Comparison of ENCODE assay signal across 15 cellular contexts in the genomic region with DNA sequence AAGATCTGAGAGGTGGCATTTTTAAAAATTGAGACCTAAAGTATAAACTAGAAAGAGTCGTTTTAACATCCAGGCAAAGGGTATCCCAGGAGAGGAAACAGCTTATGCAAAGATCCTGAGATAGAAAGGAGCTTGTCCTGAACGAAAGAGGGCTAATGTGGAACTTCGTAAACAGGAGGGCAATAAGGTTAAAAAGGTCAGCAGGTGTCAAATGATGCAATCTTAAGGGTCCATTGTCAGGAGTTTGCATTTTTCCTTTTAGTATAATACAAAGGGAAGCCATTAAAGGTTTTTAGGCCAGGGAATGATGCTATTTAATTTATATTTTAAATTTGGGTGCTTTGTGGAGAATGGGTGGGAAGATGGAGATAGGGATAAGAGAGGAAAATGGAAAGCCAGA. TPM values are rescaled to one million over a fixed set of nuclear protein-coding genes. Genes with fewer than 3 reads are reported as not detected.
DNase-seq lines count a peak whose midpoint lies in the region; ATAC-seq, FAIRE-seq and TF ChIP-seq lines count a peak whose summit lies in the region.
"Had no signal": no experiment of that assay in that cellular context is flagged by ENCODE, and none has a peak within 500 bp of the region (broad histone marks: within the 10 kb centered on the region; RNA-seq: fewer than 3 reads in every experiment).

No MANE protein-coding gene starts in this region.

- no peaks in the 10 kb centered on the region for H3K36me3 Mint-ChIP-seq in activated CD4-positive, alpha-beta memory T cell treated with anti-CD3 and anti-CD28 coated beads for 36 hours
- H3K36me3 Mint-ChIP-seq: CD8-positive, alpha-beta memory T cell had no signal

- in situ Hi-C loops in K562 (cut with MboI), result no loop called here

- TF ChIP-seq POLR2A in K562 (conservative IDR thresholded peaks at IDR 0.05), result no peak

- no peaks in the 10 kb centered on the region for H3K27me3 Mint-ChIP-seq in activated CD4-positive, alpha-beta memory T cell treated with anti-CD3 and anti-CD28 coated beads for 36 hours
- H3K27me3 Mint-ChIP-seq: CD8-positive, alpha-beta memory T cell had no signal

- H3K9me1 ChIP-seq in K562 (ENCODE audit: control insufficient read depth, insufficient read depth, low read length), result no peaks in the 10 kb centered on the region

- no peak overlapping the region for H3K27ac ChIP-seq in DOHH2 (ENCODE audit: low read depth, low read length)
- peak overlapping the region; percentile 43 for H3K27ac ChIP-seq in HUES48 (ENCODE audit: low read depth, low read length)
- no peak overlapping the region for H3K27ac ChIP-seq in K562 (ENCODE audit: extremely low read depth, low read depth, low read length)
- H3K27ac ChIP-seq in liver (ENCODE audit: low read depth in 1 of 2, low read length in 2 of 2), result no peak overlapping the region
- no peak overlapping the region for H3K27ac ChIP-seq in smooth muscle cell (ENCODE audit: low read depth)
- H3K27ac ChIP-seq in pancreas, result no peak overlapping the region
- H3K27ac ChIP-seq: A549 had no signal

- H4K20me1 ChIP-seq in DOHH2 (ENCODE audit: control insufficient read depth, insufficient read depth, low read depth, low read length) (peaks cover 4% of the 10 kb centered on the region), K562 (replicated peaks; ENCODE audit: control insufficient read depth, insufficient read depth, low read length) (no peaks in the 10 kb centered on the region), smooth muscle cell (ENCODE audit: low read depth) (peaks cover 39% of the 10 kb centered on the region)

- H3K27ac Mint-ChIP-seq in activated CD4-positive, alpha-beta memory T cell treated with anti-CD3 and anti-CD28 coated beads for 36 hours, result no peak overlapping the region

- H2AFZ ChIP-seq in K562 (ENCODE audit: low read depth, low read length) (no peak overlapping the region), smooth muscle cell (ENCODE audit: low read depth) (no peak overlapping the region)

- no peak for TF ChIP-seq EP300 in K562 (IDR thresholded peaks at IDR 0.05; ENCODE audit: low read length)

- FAIRE-seq in K562 (lab: Jason Lieb, UNC), result no peak
- no peak for FAIRE-seq in pancreas (lab: Jason Lieb, UNC)
- FAIRE-seq: A549, GM19239 had no signal

- H3K9ac ChIP-seq in HUES48 (ENCODE audit: low read depth, low read length) (no peak overlapping the region), K562 (ENCODE audit: insufficient read depth in 1 of 2, low read depth in 2 of 2, low read length in 2 of 2) (no peak overlapping the region), liver (ENCODE audit: low read depth in 1 of 2, low read length in 2 of 2) (no peak overlapping the region), smooth muscle cell (ENCODE audit: low read depth) (no peak overlapping the region)

- DNase-seq in K562 (ENCODE audit: extremely low read depth in 1 of 4, low spot score in 3 of 4), result no peak
- DNase-seq in smooth muscle cell (lab: John Stamatoyannopoulos, UW; ENCODE audit: unreplicated experiment), result no peak
- DNase-seq in activated CD4-positive, alpha-beta memory T cell treated with anti-CD3 and anti-CD28 coated beads for 36 hours, result no peak
- DNase-seq in pancreas, result no peak
- DNase-seq: BE2C; Caco-2; CD8-positive, alpha-beta memory T cell; DND-41; GF-D8 had no signal

- peaks cover 19% of the 10 kb centered on the region for H3K4me1 Mint-ChIP-seq in activated CD4-positive, alpha-beta memory T cell treated with anti-CD3 and anti-CD28 coated beads for 36 hours (ENCODE audit: low read depth)

- ATAC-seq in K562, result no peak
- no peak for ATAC-seq in pancreas
- ATAC-seq: A549, HCT116 had no signal

- TF ChIP-seq CTCF in DOHH2 (IDR thresholded peaks at IDR 0.05; ENCODE audit: low read depth, low read length, poor library complexity, severe bottlenecking) (no peak), K562 (IDR thresholded peaks at IDR 0.05 in 2 of 3, conservative IDR thresholded peaks at IDR 0.05 in 1 of 3; ENCODE audit: insufficient read depth in 2 of 3, low read depth in 1 of 3, low read length in 3 of 3) (no peak), liver (IDR thresholded peaks at IDR 0.05; ENCODE audit: low read depth, low read length, missing input control) (no peak), smooth muscle cell (IDR thresholded peaks at IDR 0.05; ENCODE audit: borderline replicate concordance, insufficient read depth, poor library complexity, severe bottlenecking) (no peak), pancreas (IDR thresholded peaks at IDR 0.05) (no peak)

- H3K4me3 Mint-ChIP-seq in activated CD4-positive, alpha-beta memory T cell treated with anti-CD3 and anti-CD28 coated beads for 36 hours, result no peak overlapping the region
- H3K4me3 Mint-ChIP-seq: CD8-positive, alpha-beta memory T cell had no signal

- peak overlapping the region; percentile 9; the same call in 1 of the 2 replicates for H3K4me2 ChIP-seq in DOHH2 (ENCODE audit: low read length)
- no peak overlapping the region for H3K4me2 ChIP-seq in K562 (ENCODE audit: insufficient read depth, low read length)
- no peak overlapping the region for H3K4me2 ChIP-seq in smooth muscle cell
- H3K4me2 ChIP-seq: A549 had no signal

- H3K36me3 ChIP-seq in DOHH2 (ENCODE audit: control insufficient read depth, low read length), result no peaks in the 10 kb centered on the region
- H3K36me3 ChIP-seq in HUES48 (ENCODE audit: control insufficient read depth, insufficient read depth, low read length), result no peaks in the 10 kb centered on the region
- no peaks in the 10 kb centered on the region for H3K36me3 ChIP-seq in K562 (ENCODE audit: control insufficient read depth, insufficient read depth, low read length)
- no peaks in the 10 kb centered on the region for H3K36me3 ChIP-seq in liver (ENCODE audit: control insufficient read depth in 4 of 4, insufficient read depth in 3 of 4, low read depth in 1 of 4, low read length in 3 of 4)
- no peaks in the 10 kb centered on the region for H3K36me3 ChIP-seq in smooth muscle cell (ENCODE audit: low read depth)
- no peaks in the 10 kb centered on the region for H3K36me3 ChIP-seq in pancreas
- H3K36me3 ChIP-seq: BE2C had no signal

- POLR2A ChIA-PET in K562 (lab: Yijun Ruan, JAX), result interaction anchor here (0.7 kb wide), 1 partner anchor 112 kb away, joined by 3 read pairs; no protein-coding TSS in a partner anchor
- POLR2A ChIA-PET in activated CD4-positive, alpha-beta memory T cell treated with anti-CD3 and anti-CD28 coated beads for 36 hours (lab: Charles Lee), result no interaction called here

- intact Hi-C loops in K562 (cut with micrococcal nuclease) (no loop called here), pancreas (cut with DNase I) (no loop called here)
- intact Hi-C loops in activated CD4-positive, alpha-beta memory T cell treated with anti-CD3 and anti-CD28 coated beads for 36 hours (cut with micrococcal nuclease), result no loop called here

- BruUV-seq in K562 (replicated peaks; lab: Mats Ljungman, UMichigan), result no TSS peak

- TF ChIP-seq RAD21 in K562 (CRISPR knock-in tag; conservative IDR thresholded peaks at IDR 0.05 in 1 of 2, IDR thresholded peaks at IDR 0.05 in 1 of 2) (no peak), liver (IDR thresholded peaks at IDR 0.05) (no peak)

- no peaks in the 10 kb centered on the region for H3K27me3 ChIP-seq in DOHH2 (ENCODE audit: control insufficient read depth, low read length)
- H3K27me3 ChIP-seq in HUES48 (ENCODE audit: control insufficient read depth, insufficient read depth, low read length), result no peaks in the 10 kb centered on the region
- no peaks in the 10 kb centered on the region for H3K27me3 ChIP-seq in K562 (ENCODE audit: control insufficient read depth in 2 of 2, insufficient read depth in 2 of 2, low read length in 2 of 2)
- H3K27me3 ChIP-seq in liver (ENCODE audit: control insufficient read depth in 4 of 4, insufficient read depth in 4 of 4, low read length in 3 of 4), result no peaks in the 10 kb centered on the region
- H3K27me3 ChIP-seq in smooth muscle cell (ENCODE audit: low read depth), result no peaks in the 10 kb centered on the region
- no peaks in the 10 kb centered on the region for H3K27me3 ChIP-seq in pancreas
- H3K27me3 ChIP-seq: BE2C had no signal

- no peaks in the 10 kb centered on the region for H3K9me3 Mint-ChIP-seq in activated CD4-positive, alpha-beta memory T cell treated with anti-CD3 and anti-CD28 coated beads for 36 hours
- H3K9me3 Mint-ChIP-seq: CD8-positive, alpha-beta memory T cell had no signal

- H3K9me3 ChIP-seq in DOHH2 (ENCODE audit: control insufficient read depth, insufficient read depth, low read length) (no peaks in the 10 kb centered on the region), HUES48 (ENCODE audit: control insufficient read depth, insufficient read depth, low read length) (no peaks in the 10 kb centered on the region), K562 (replicated peaks; ENCODE audit: control insufficient read depth, insufficient read depth, low read depth, low read length) (no peaks in the 10 kb centered on the region), liver (ENCODE audit: control insufficient read depth in 4 of 4, low read length in 3 of 4) (no peaks in the 10 kb centered on the region), smooth muscle cell (replicated peaks; ENCODE audit: low read depth) (no peaks in the 10 kb centered on the region), pancreas (no peaks in the 10 kb centered on the region)
- H3K9me3 ChIP-seq: A549, BE2C, Caco-2 had no signal

- peaks cover 29% of the 10 kb centered on the region for H3K79me2 ChIP-seq in DOHH2 (ENCODE audit: control insufficient read depth, low read length)
- no peaks in the 10 kb centered on the region for H3K79me2 ChIP-seq in K562 (ENCODE audit: control insufficient read depth, insufficient read depth, low read length)
- H3K79me2 ChIP-seq in smooth muscle cell (ENCODE audit: low read depth), result peaks cover 93% of the 10 kb centered on the region

- CTCF ChIA-PET in K562 (lab: Yijun Ruan, JAX; ENCODE audit: low intra/inter-chr PET ratio), result no interaction called here
- CTCF ChIA-PET in activated CD4-positive, alpha-beta memory T cell treated with anti-CD3 and anti-CD28 coated beads for 36 hours (lab: Charles Lee), result interaction anchor here (1.3 kb wide), 1 partner anchor 274 kb away, joined by 4 read pairs; no protein-coding TSS in a partner anchor

- peaks cover 36% of the 10 kb centered on the region for H3K4me1 ChIP-seq in DOHH2 (ENCODE audit: control insufficient read depth, low read length)
- H3K4me1 ChIP-seq in HUES48 (ENCODE audit: control insufficient read depth, insufficient read depth, low read length), result peaks cover 40% of the 10 kb centered on the region
- H3K4me1 ChIP-seq in K562 (replicated peaks in 1 of 2; ENCODE audit: control insufficient read depth in 2 of 2, insufficient read depth in 2 of 2, low read length in 2 of 2), result peaks cover 0 to 8% of the 10 kb centered on the region in 2 experiments; a peak in 2 of 5 replicates
- peaks cover 0 to 3% (median 0%) of the 10 kb centered on the region in 4 donors for H3K4me1 ChIP-seq in liver (ENCODE audit: control insufficient read depth in 4 of 4, insufficient read depth in 4 of 4, low read length in 3 of 4)
- H3K4me1 ChIP-seq in smooth muscle cell (ENCODE audit: low read depth), result peaks cover 7% of the 10 kb centered on the region
- no peaks in the 10 kb centered on the region for H3K4me1 ChIP-seq in pancreas
- H3K4me1 ChIP-seq: A549, Caco-2 had no signal

- H3F3A ChIP-seq in DOHH2 (ENCODE audit: control insufficient read depth, insufficient read depth) (peaks cover 11% of the 10 kb centered on the region), smooth muscle cell (ENCODE audit: low read depth) (no peaks in the 10 kb centered on the region)

- no peak overlapping the region for H3K4me3 ChIP-seq in DOHH2 (ENCODE audit: low read length)
- no peak overlapping the region for H3K4me3 ChIP-seq in HUES48 (ENCODE audit: low read depth, low read length)
- no peak overlapping the region for H3K4me3 ChIP-seq in K562
- H3K4me3 ChIP-seq in liver (ENCODE audit: low read depth in 1 of 3, low read length in 3 of 3), result no peak overlapping the region
- no peak overlapping the region for H3K4me3 ChIP-seq in smooth muscle cell
- H3K4me3 ChIP-seq in pancreas, result no peak overlapping the region
- H3K4me3 ChIP-seq: A549 had no signal

- no peaks in the 10 kb centered on the region for H3K9me2 ChIP-seq in DOHH2 (replicated peaks; ENCODE audit: control insufficient read depth, low read length)

- WGBS in K562 (ENCODE audit: insufficient coverage, low coverage, missing lambda C conversion rate), result 40% methylated on average over 3 of the region's 3 CpGs
- 56% methylated on average over 3 of the region's 3 CpGs for WGBS in liver
- WGBS in smooth muscle cell (ENCODE audit: low lambda C conversion rate), result 84% methylated on average over 3 of the region's 3 CpGs
- 66 to 76% methylated on average over 3 of the region's 3 CpGs for WGBS in pancreas, 2 donors

RNA-seq across cellular contexts. Expression of a gene that starts 14.4 kb away (rescaled TPM):
- 38.8 and 46.8 TPM in 2 replicates for total RNA-seq in K562 (2011; cell fraction: chromatin; rRNA removed; ENCODE audit: low replicate concordance)
- 17.4 and 19.8 TPM in 2 replicates for total RNA-seq in K562 (2011; cell fraction: nucleolus; rRNA removed)
- total RNA-seq in K562 (2011; cell fraction: nucleoplasm; rRNA removed), result 20.3 and 21.7 TPM in 2 replicates
- total RNA-seq in K562 (2014; rRNA removed) (8.8 and 9.5 TPM in 2 replicates), K562 (2014; rRNA removed; fragmentation: Illumina TruSeq; extraction: Trizol) (6.8 and 7.9 TPM in 2 replicates), K562 (2015; rRNA removed; fragmentation: Illumina TruSeq; extraction: Trizol) (6.4 and 7.1 TPM in 2 replicates), K562 (2021) (11.1 and 14.4 TPM in 2 replicates), liver (1 to 10 TPM; 4.0 to 4.5 TPM), smooth muscle cell (18.3 and 20.8 TPM in 2 replicates), pancreas (10 to 100 TPM in 1 of 6 donors, 1 to 10 TPM in 5; 1.8 to 13.5 (median 2.7) TPM)
- polyA plus RNA-seq in K562 (2011; rRNA removed) (6.9 and 7.0 TPM in 2 replicates), K562 (2014; fragmentation: Illumina TruSeq; extraction: Trizol) (6.7 and 7.7 TPM in 2 replicates), K562 (2014; fragmentation: Nextera tagmentation; extraction: Ambion mirVana) (under 1 TPM; 0.49 to 0.53 TPM), K562 (2014; rRNA removed) (5.4 and 7.4 TPM in 2 replicates), liver (1 to 10 TPM in 1 of 2 donors, under 1 TPM in 1; 0.72 to 1.2 TPM), smooth muscle cell (19.7 and 21.7 TPM in 2 replicates), pancreas (1 to 10 TPM; 2.9 to 3.1 TPM)
- polyA plus RNA-seq in K562 (2011; cell fraction: cytosol; rRNA removed), result 5.4 and 7.5 TPM in 2 replicates
- 22.2 and 25.7 TPM in 2 replicates for polyA plus RNA-seq in K562 (2011; cell fraction: nucleus; rRNA removed)
- 8.6 and 13.4 TPM in 2 replicates for polyA plus RNA-seq in K562 (2012)
- polyA minus RNA-seq in K562 (2011; rRNA and poly(A)+ RNA removed), result 17.9 and 21.0 TPM in 2 replicates
- 8.6 and 11.9 TPM in 2 replicates for polyA minus RNA-seq in K562 (2011; cell fraction: cytosol; rRNA and poly(A)+ RNA removed)
- 8.9 and 16.9 TPM in 2 replicates for polyA minus RNA-seq in K562 (2011; cell fraction: nucleus; rRNA and poly(A)+ RNA removed)
- 10 to 100 TPM; 31.2 to 31.9 TPM for total RNA-seq in activated CD4-positive, alpha-beta memory T cell treated with anti-CD3 and anti-CD28 coated beads for 36 hours

RNA-seq across cellular contexts. Expression of a gene that starts 48.5 kb away (rescaled TPM):
- 401 and 445 TPM in 2 replicates for total RNA-seq in K562 (2011; cell fraction: chromatin; rRNA removed; ENCODE audit: low replicate concordance)
- 407 and 460 TPM in 2 replicates for total RNA-seq in K562 (2011; cell fraction: nucleolus; rRNA removed)
- total RNA-seq in K562 (2011; cell fraction: nucleoplasm; rRNA removed), result 608 and 797 TPM in 2 replicates
- 147 and 188 TPM in 2 replicates for total RNA-seq in K562 (2014; rRNA removed)
- total RNA-seq in K562 (2014; rRNA removed; fragmentation: Illumina TruSeq; extraction: Trizol), result 268 and 290 TPM in 2 replicates
- 247 and 254 TPM in 2 replicates for total RNA-seq in K562 (2015; rRNA removed; fragmentation: Illumina TruSeq; extraction: Trizol)
- total RNA-seq in K562 (2021), result 322 and 355 TPM in 2 replicates
- polyA plus RNA-seq in K562 (2011; rRNA removed), result 357 and 403 TPM in 2 replicates
- polyA plus RNA-seq in K562 (2011; cell fraction: cytosol; rRNA removed), result 276 and 434 TPM in 2 replicates
- polyA plus RNA-seq in K562 (2011; cell fraction: nucleus; rRNA removed), result 186 and 273 TPM in 2 replicates
- 452 and 476 TPM in 2 replicates for polyA plus RNA-seq in K562 (2012)
- polyA plus RNA-seq in K562 (2014; fragmentation: Illumina TruSeq; extraction: Trizol), result 325 and 352 TPM in 2 replicates
- polyA plus RNA-seq in K562 (2014; fragmentation: Nextera tagmentation; extraction: Ambion mirVana), result 1,000 to 10,000 TPM; 1,205 to 1,288 TPM
- polyA plus RNA-seq in K562 (2014; rRNA removed), result 197 and 209 TPM in 2 replicates
- 220 and 237 TPM in 2 replicates for polyA minus RNA-seq in K562 (2011; rRNA and poly(A)+ RNA removed)
- 91.4 and 130 TPM in 2 replicates for polyA minus RNA-seq in K562 (2011; cell fraction: cytosol; rRNA and poly(A)+ RNA removed)
- 50.4 and 88.6 TPM in 2 replicates for polyA minus RNA-seq in K562 (2011; cell fraction: nucleus; rRNA and poly(A)+ RNA removed)
- 100 to 1,000 TPM; 464 to 740 TPM for total RNA-seq in liver
- 1,000 to 10,000 TPM in 1 of 2 donors, 100 to 1,000 TPM in 1; 687 to 1,207 TPM for polyA plus RNA-seq in liver
- 677 and 679 TPM in 2 replicates for total RNA-seq in smooth muscle cell
- polyA plus RNA-seq in smooth muscle cell, result 611 and 663 TPM in 2 replicates
- 100 to 1,000 TPM; 481 to 486 TPM for total RNA-seq in activated CD4-positive, alpha-beta memory T cell treated with anti-CD3 and anti-CD28 coated beads for 36 hours
- total RNA-seq in pancreas, result 100 to 1,000 TPM; 223 to 367 (median 300) TPM
- 100 to 1,000 TPM in 1 of 2 donors, 10 to 100 TPM in 1; 71.1 to 197 TPM for polyA plus RNA-seq in pancreas
